ENCODE assay signal across 14 cellular contexts in genomic region chr14:61179061-61179675, GRCh38.
DNase-seq lines count a peak whose midpoint lies in the region; ATAC-seq, FAIRE-seq and TF ChIP-seq lines count a peak whose summit lies in the region.
"Had no signal": no experiment of that assay in that cellular context is flagged by ENCODE, and none has a peak within 500 bp of the region (broad histone marks: within the 10 kb centered on the region; RNA-seq: fewer than 3 reads in every experiment).

No MANE protein-coding gene starts in this region.

- H3K4me3 ChIP-seq in keratinocyte (ENCODE audit: control insufficient read depth in 2 of 3, extremely low read depth in 1 of 3, insufficient read depth in 2 of 3, low read depth in 1 of 3, low read length in 3 of 3) (no peak overlapping the region), hepatocyte (no peak overlapping the region)
- H3K4me3 ChIP-seq: lower lobe of right lung had no signal

- no peak for ATAC-seq in GM19467 (IDR thresholded peaks at IDR 0.05; ENCODE audit: unreplicated experiment)
- ATAC-seq: lower lobe of right lung; stimulated activated naive B cell treated with anti-CD40 and anti-IgM and Interleukin-4, amounts not matched to agents 10 μg/mL and 1 μg/mL and 100 μg/mL, for 72 hours had no signal

- peak overlapping the region; percentile 92 for H3K27ac ChIP-seq in keratinocyte (ENCODE audit: control insufficient read depth, insufficient read depth, low read length)
- H3K27ac ChIP-seq in hepatocyte = no peak overlapping the region
- H3K27ac ChIP-seq: lower lobe of right lung had no signal

- H3K4me2 ChIP-seq in keratinocyte (ENCODE audit: control insufficient read depth, extremely low read depth, insufficient read depth, low read depth, low read length) (peak overlapping the region; percentile 63), hepatocyte (no peak overlapping the region)

- in situ Hi-C loops in ACHN (cut with HindIII; ENCODE audit: low pct_ligation_motif_present, low pct_unique_long_range_greater_than_20kb, low sequenced_read_pairs) = no loop called here

- H3K9me3 Mint-ChIP-seq in activated naive CD8-positive, alpha-beta T cell treated with anti-CD3 and anti-CD28 coated beads for 36 hours = no peaks in the 10 kb centered on the region
- H3K9me3 Mint-ChIP-seq: activated CD8-positive, alpha-beta T cell treated with anti-CD3 and anti-CD28 coated beads for 36 hours; stimulated activated naive B cell treated with anti-CD40 and anti-IgM and Interleukin-4, amounts not matched to agents 10 μg/mL and 1 μg/mL and 100 μg/mL, for 72 hours had no signal

- no peaks in the 10 kb centered on the region for H3K27me3 ChIP-seq in keratinocyte (ENCODE audit: control insufficient read depth, extremely low read depth, insufficient read depth, low read length)
- H3K27me3 ChIP-seq in hepatocyte = no peaks in the 10 kb centered on the region

- TF ChIP-seq CTCF in keratinocyte (optimal IDR thresholded peaks at IDR 0.05 in 1 of 3, IDR thresholded peaks at IDR 0.05 in 1 of 3, conservative IDR thresholded peaks at IDR 0.05 in 1 of 3; ENCODE audit: extremely low read depth in 1 of 3, insufficient read depth in 2 of 3, low read length in 3 of 3) = no peak
- no peak for TF ChIP-seq CTCF in hepatocyte (IDR thresholded peaks at IDR 0.05; ENCODE audit: poor library complexity)

- no peaks in the 10 kb centered on the region for H3K9me2 ChIP-seq in hepatocyte (replicated peaks; ENCODE audit: insufficient read depth)

- H2AFZ ChIP-seq in keratinocyte (ENCODE audit: control insufficient read depth, low read length) (no peak overlapping the region), hepatocyte (no peak overlapping the region)

- no peak overlapping the region for H3K9ac ChIP-seq in keratinocyte (ENCODE audit: control insufficient read depth, extremely low read depth, insufficient read depth, low read length)

- H3K4me1 ChIP-seq in keratinocyte (ENCODE audit: control insufficient read depth, extremely low read depth, insufficient read depth, low read length) (peaks cover 29% of the 10 kb centered on the region), hepatocyte (ENCODE audit: insufficient read depth) (no peaks in the 10 kb centered on the region)
- H3K4me1 ChIP-seq: lower lobe of right lung had no signal

- H3K9me3 ChIP-seq in keratinocyte (ENCODE audit: control insufficient read depth, low read depth, low read length) (no peaks in the 10 kb centered on the region), hepatocyte (ENCODE audit: low read depth) (no peaks in the 10 kb centered on the region)
- H3K9me3 ChIP-seq: lower lobe of right lung had no signal

- H3K27ac Mint-ChIP-seq in activated naive CD8-positive, alpha-beta T cell treated with anti-CD3 and anti-CD28 coated beads for 36 hours = peak overlapping the region; percentile 77
- H3K27ac Mint-ChIP-seq: stimulated activated naive B cell treated with anti-CD40 and anti-IgM and Interleukin-4, amounts not matched to agents 10 μg/mL and 1 μg/mL and 100 μg/mL, for 72 hours had no signal

- dilution Hi-C loops in keratinocyte (cut with MboI; ENCODE audit: extremely low pct_ligation_motif_present, low sequenced_read_pairs) = no loop called here

- DNase-seq in ACHN (peak; percentile 92), HS-27A (ENCODE audit: low read depth) (peak; percentile 84), keratinocyte (ENCODE audit: low read depth, low spot score) (no peak), hepatocyte (ENCODE audit: low spot score) (no peak), NCI-H524 treated with DMSO at 0.1 percent for 48 hours (lab: John Stamatoyannopoulos, UW) (no peak), NCI-H2107 (lab: John Stamatoyannopoulos, UW) (no peak)
- DNase-seq in activated naive CD8-positive, alpha-beta T cell treated with anti-CD3 and anti-CD28 coated beads for 36 hours = no peak
- DNase-seq: head of caudate nucleus; lower lobe of right lung; NCI-H1092; NCI-H526; stimulated activated naive B cell treated with anti-CD40 and anti-IgM and Interleukin-4, amounts not matched to agents 10 μg/mL and 1 μg/mL and 100 μg/mL, for 72 hours had no signal

- no peaks in the 10 kb centered on the region for H3K36me3 Mint-ChIP-seq in activated naive CD8-positive, alpha-beta T cell treated with anti-CD3 and anti-CD28 coated beads for 36 hours
- H3K36me3 Mint-ChIP-seq: stimulated activated naive B cell treated with anti-CD40 and anti-IgM and Interleukin-4, amounts not matched to agents 10 μg/mL and 1 μg/mL and 100 μg/mL, for 72 hours had no signal

- H3K9me1 ChIP-seq in keratinocyte (ENCODE audit: control insufficient read depth, extremely low read depth, insufficient read depth, low read length) = no peaks in the 10 kb centered on the region

- H4K20me1 ChIP-seq in keratinocyte (ENCODE audit: control insufficient read depth, extremely low read depth, insufficient read depth, low read length) (no peaks in the 10 kb centered on the region), hepatocyte (ENCODE audit: insufficient read depth, poor library complexity, severe bottlenecking) (no peaks in the 10 kb centered on the region)

- peaks cover 24% of the 10 kb centered on the region for H3K27me3 Mint-ChIP-seq in activated naive CD8-positive, alpha-beta T cell treated with anti-CD3 and anti-CD28 coated beads for 36 hours

- no peak overlapping the region for H3K4me3 Mint-ChIP-seq in activated naive CD8-positive, alpha-beta T cell treated with anti-CD3 and anti-CD28 coated beads for 36 hours
- H3K4me3 Mint-ChIP-seq: activated CD8-positive, alpha-beta T cell treated with anti-CD3 and anti-CD28 coated beads for 36 hours; stimulated activated naive B cell treated with anti-CD40 and anti-IgM and Interleukin-4, amounts not matched to agents 10 μg/mL and 1 μg/mL and 100 μg/mL, for 72 hours had no signal

- H3K36me3 ChIP-seq in keratinocyte (ENCODE audit: control insufficient read depth in 2 of 2, extremely low read depth in 1 of 2, insufficient read depth in 2 of 2, low read length in 2 of 2) (no peaks in the 10 kb centered on the region), hepatocyte (replicated peaks; ENCODE audit: insufficient read depth, low read depth) (no peaks in the 10 kb centered on the region)
- H3K36me3 ChIP-seq: lower lobe of right lung had no signal

- peaks cover 28% of the 10 kb centered on the region for H3K4me1 Mint-ChIP-seq in activated naive CD8-positive, alpha-beta T cell treated with anti-CD3 and anti-CD28 coated beads for 36 hours
- H3K4me1 Mint-ChIP-seq: stimulated activated naive B cell treated with anti-CD40 and anti-IgM and Interleukin-4, amounts not matched to agents 10 μg/mL and 1 μg/mL and 100 μg/mL, for 72 hours had no signal

- H3K79me2 ChIP-seq in keratinocyte (ENCODE audit: control insufficient read depth, insufficient read depth, low read length) (no peaks in the 10 kb centered on the region), hepatocyte (no peaks in the 10 kb centered on the region)

- peak; percentile 55 for FAIRE-seq in keratinocyte (lab: Jason Lieb, UNC)

- WGBS in hepatocyte (ENCODE audit: low lambda C conversion rate, missing lambda C conversion rate) = 83% methylated on average over 7 of the region's 7 CpGs

Comparison
In these comparisons a context has a peak if more than half of its experiments do, and no peak if none do; other contexts are left out.
1. DNase-seq: peak in ACHN (single experiment) and HS-27A (single experiment); none in activated naive CD8-positive, alpha-beta T cell treated with anti-CD3 and anti-CD28 coated beads for 36 hours (single experiment), keratinocyte (single experiment), hepatocyte (single experiment), NCI-H524 treated with DMSO at 0.1 percent for 48 hours (single experiment) and NCI-H2107 (single experiment).